8 cellular contexts compared by ENCODE assay signal in the genomic region with DNA sequence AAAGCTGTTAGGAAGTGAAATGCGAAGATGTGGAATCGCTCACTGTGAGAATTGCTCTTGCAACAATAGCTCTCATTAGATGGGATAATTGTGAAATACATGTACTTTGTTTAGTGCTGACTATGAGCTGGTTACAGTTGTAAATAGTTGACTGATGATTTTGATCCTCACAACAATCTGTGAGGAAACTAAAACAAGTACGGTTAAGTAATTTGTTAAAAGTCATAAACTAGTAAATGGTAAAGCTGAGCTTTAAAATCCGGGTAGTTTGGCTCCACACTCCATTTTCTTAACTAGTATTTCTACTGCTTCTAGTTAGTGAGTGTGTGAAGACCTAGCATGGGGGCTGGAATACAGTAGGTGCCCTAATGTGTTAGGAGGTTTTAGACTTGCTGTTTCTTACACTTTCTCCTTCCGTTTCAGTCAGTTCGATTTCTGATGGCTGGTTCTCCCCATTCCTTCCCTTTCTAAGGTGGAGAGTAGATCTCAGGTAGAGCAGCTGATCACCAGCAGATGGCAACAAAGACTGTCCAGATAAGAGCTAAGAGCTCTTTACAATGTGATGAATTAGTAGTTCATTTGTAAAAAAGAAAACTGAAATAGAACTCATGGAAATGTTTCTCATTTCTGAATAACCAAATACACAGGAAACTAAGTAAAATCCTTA. TPM values are rescaled to one million over a fixed set of nuclear protein-coding genes. Genes with fewer than 3 reads are reported as not detected.
DNase-seq lines count a peak whose midpoint lies in the region; ATAC-seq and TF ChIP-seq lines count a peak whose summit lies in the region.

No MANE protein-coding gene starts in this region.

- H3K27me3 ChIP-seq in stomach = no peaks in the 10 kb centered on the region

- no peak for ATAC-seq in natural killer cell
- no peak for ATAC-seq in natural killer cell treated with Interleukin-12 subunit alpha and Interleukin-12 subunit beta and Interleukin-15 and Interleukin-18, amount 100 ng/mL, for 72 hours
- peak; percentile 24 for ATAC-seq in HG03354 (IDR thresholded peaks at IDR 0.05; ENCODE audit: poor library complexity, severe bottlenecking, unreplicated experiment)
- no peak for ATAC-seq in GM18907 (IDR thresholded peaks at IDR 0.05; ENCODE audit: unreplicated experiment)

- DNase-seq in natural killer cell = no peak
- DNase-seq in natural killer cell treated with Interleukin-12 subunit alpha and Interleukin-12 subunit beta and Interleukin-15 and Interleukin-18, amount 100 ng/mL, for 72 hours (ENCODE audit: low spot score) = no peak
- peak; percentile 80 for DNase-seq in NCI-H748 treated with DMSO at 0.1 percent for 48 hours (lab: John Stamatoyannopoulos, UW)
- DNase-seq in iris pigment epithelial cell (ENCODE audit: low read depth) = peak; percentile 55
- DNase-seq in stomach = no peak

- no peaks in the 10 kb centered on the region for H3K9me3 ChIP-seq in stomach

- 33 to 51% (median 40%) methylated on average over 6 of the region's 6 CpGs for WGBS in stomach, 5 donors

- H3K9me3 Mint-ChIP-seq in natural killer cell = no peaks in the 10 kb centered on the region
- no peaks in the 10 kb centered on the region for H3K9me3 Mint-ChIP-seq in natural killer cell treated with Interleukin-12 subunit alpha and Interleukin-12 subunit beta and Interleukin-15 and Interleukin-18, amount 100 ng/mL, for 72 hours
- H3K9me3 Mint-ChIP-seq in activated naive CD4-positive, alpha-beta T cell treated with anti-CD3 and anti-CD28 coated beads, Interleukin-2, amount 50 U/mL, for 24 hours = no peaks in the 10 kb centered on the region

- H3K27ac ChIP-seq in stomach = no peak overlapping the region

- TF ChIP-seq CTCF in natural killer cell (IDR thresholded peaks at IDR 0.05) (peak; percentile 0), stomach (IDR thresholded peaks at IDR 0.05) (peak in 4 of 7 experiments; percentile 29 to 56 (median 40))

- TF ChIP-seq EP300 in stomach (IDR thresholded peaks at IDR 0.05) = no peak

- no peaks in the 10 kb centered on the region for H3K36me3 ChIP-seq in stomach

- intact Hi-C loops in natural killer cell (cut with micrococcal nuclease) (loop anchor here (1.0 to 5.0 kb wide), 3 partner anchors 99 to 300 kb away; no protein-coding TSS in a partner anchor), stomach (cut with DNase I; ENCODE audit: low total_unique reads) (loop anchor here (10.0 kb wide), 2 partner anchors 114 to 364 kb away; no protein-coding TSS in a partner anchor)

- peaks cover 37 to 38% of the 10 kb centered on the region in 2 donors for H3K4me1 Mint-ChIP-seq in natural killer cell
- H3K4me1 Mint-ChIP-seq in natural killer cell treated with Interleukin-12 subunit alpha and Interleukin-12 subunit beta and Interleukin-15 and Interleukin-18, amount 100 ng/mL, for 72 hours (ENCODE audit: low read depth in 2 of 2) = peaks cover 29 to 42% of the 10 kb centered on the region in 2 donors
- H3K4me1 Mint-ChIP-seq in activated naive CD4-positive, alpha-beta T cell treated with anti-CD3 and anti-CD28 coated beads, Interleukin-2, amount 50 U/mL, for 24 hours = peaks cover 50% of the 10 kb centered on the region

- no peak overlapping the region for H3K4me3 ChIP-seq in stomach

- no peak for TF ChIP-seq POLR2A in stomach (IDR thresholded peaks at IDR 0.05)

- H3K36me3 Mint-ChIP-seq in natural killer cell = no peaks in the 10 kb centered on the region
- H3K36me3 Mint-ChIP-seq in natural killer cell treated with Interleukin-12 subunit alpha and Interleukin-12 subunit beta and Interleukin-15 and Interleukin-18, amount 100 ng/mL, for 72 hours = no peaks in the 10 kb centered on the region
- no peaks in the 10 kb centered on the region for H3K36me3 Mint-ChIP-seq in activated naive CD4-positive, alpha-beta T cell treated with anti-CD3 and anti-CD28 coated beads, Interleukin-2, amount 50 U/mL, for 24 hours

- peaks cover 10 to 31% (median 25%) of the 10 kb centered on the region in 4 donors for H3K4me1 ChIP-seq in stomach

- no peak overlapping the region for H3K4me3 Mint-ChIP-seq in natural killer cell
- H3K4me3 Mint-ChIP-seq in natural killer cell treated with Interleukin-12 subunit alpha and Interleukin-12 subunit beta and Interleukin-15 and Interleukin-18, amount 100 ng/mL, for 72 hours = no peak overlapping the region
- no peak overlapping the region for H3K4me3 Mint-ChIP-seq in activated naive CD4-positive, alpha-beta T cell treated with anti-CD3 and anti-CD28 coated beads, Interleukin-2, amount 50 U/mL, for 24 hours

- H3K27ac Mint-ChIP-seq in natural killer cell = peak overlapping the region in 1 of 2 donors; percentile 80
- no peak overlapping the region for H3K27ac Mint-ChIP-seq in natural killer cell treated with Interleukin-12 subunit alpha and Interleukin-12 subunit beta and Interleukin-15 and Interleukin-18, amount 100 ng/mL, for 72 hours
- peak overlapping the region; percentile 78 for H3K27ac Mint-ChIP-seq in activated naive CD4-positive, alpha-beta T cell treated with anti-CD3 and anti-CD28 coated beads, Interleukin-2, amount 50 U/mL, for 24 hours

- peaks cover 0 to 18% of the 10 kb centered on the region in 2 donors for H3K27me3 Mint-ChIP-seq in natural killer cell (ENCODE audit: low read depth in 2 of 2)
- no peaks in the 10 kb centered on the region for H3K27me3 Mint-ChIP-seq in natural killer cell treated with Interleukin-12 subunit alpha and Interleukin-12 subunit beta and Interleukin-15 and Interleukin-18, amount 100 ng/mL, for 72 hours
- H3K27me3 Mint-ChIP-seq in activated naive CD4-positive, alpha-beta T cell treated with anti-CD3 and anti-CD28 coated beads, Interleukin-2, amount 50 U/mL, for 24 hours = no peaks in the 10 kb centered on the region

RNA-seq across cellular contexts. Expression of a gene that starts 16.3 kb away (rescaled TPM):
- total RNA-seq in natural killer cell (10 to 100 TPM; 14.9 to 20.3 (median 16.2) TPM), stomach (100 to 1,000 TPM in 1 of 5 donors, 10 to 100 TPM in 4; 23.2 to 129 (median 38.2) TPM)
- total RNA-seq in natural killer cell treated with Interleukin-12 subunit alpha and Interleukin-12 subunit beta and Interleukin-15 and Interleukin-18, amount 100 ng/mL, for 72 hours = 10 to 100 TPM in 1 of 2 donors, 1 to 10 TPM in 1; 9.1 to 11.1 TPM
- 10 to 100 TPM; 31.2 to 35.1 (median 32.0) TPM for polyA plus RNA-seq in stomach

Comparison
In these comparisons a context has a peak if more than half of its experiments do, and no peak if none do; other contexts are left out.
1. DNase-seq: peak in NCI-H748 treated with DMSO at 0.1 percent for 48 hours (single experiment) and iris pigment epithelial cell (single experiment); none in natural killer cell (single experiment), natural killer cell treated with Interleukin-12 subunit alpha and Interleukin-12 subunit beta and Interleukin-15 and Interleukin-18, amount 100 ng/mL, for 72 hours (single experiment) and stomach (single experiment).